Comparison of ENCODE assay signal across 8 cellular contexts in genomic region chr6:106973841-106974336, GRCh38. TPM values are rescaled to one million over a fixed set of nuclear protein-coding genes. Genes with fewer than 3 reads are reported as not detected.
DNase-seq lines count a peak whose midpoint lies in the region; ATAC-seq, FAIRE-seq and TF ChIP-seq lines count a peak whose summit lies in the region.

No MANE protein-coding gene starts in this region.

- H3K36me3 ChIP-seq in astrocyte (ENCODE audit: insufficient read depth, low read length) (no peaks in the 10 kb centered on the region), lung (ENCODE audit: control insufficient read depth in 2 of 2, insufficient read depth in 2 of 2, low read length in 2 of 2) (no peaks in the 10 kb centered on the region)

- H3K27ac Mint-ChIP-seq in astrocyte (ENCODE audit: unreplicated experiment): peak overlapping the region; percentile 53

- H3K27ac ChIP-seq in astrocyte (ENCODE audit: low read depth, low read length) (no peak overlapping the region), lung (ENCODE audit: low read depth in 1 of 2, low read length in 1 of 2) (no peak overlapping the region)

- no peaks in the 10 kb centered on the region for H3K9me3 Mint-ChIP-seq in astrocyte (ENCODE audit: unreplicated experiment)

- peaks cover 24% of the 10 kb centered on the region for H3K27me3 Mint-ChIP-seq in astrocyte (ENCODE audit: low read depth, unreplicated experiment)

- peak overlapping the region; percentile 69 for H2AFZ ChIP-seq in astrocyte (ENCODE audit: low read depth, low read length)

- H3K4me1 ChIP-seq in astrocyte (ENCODE audit: insufficient read depth, low read length) (no peaks in the 10 kb centered on the region), lung (ENCODE audit: control insufficient read depth in 2 of 2, insufficient read depth in 2 of 2, low read length in 2 of 2) (peaks cover 0 to 13% of the 10 kb centered on the region in 2 donors)

- H3K79me2 ChIP-seq in astrocyte (ENCODE audit: insufficient read depth, low read length): peaks cover 4% of the 10 kb centered on the region

- peaks cover 38% of the 10 kb centered on the region for H3K27me3 ChIP-seq in astrocyte (ENCODE audit: insufficient read depth, low read length)
- no peaks in the 10 kb centered on the region for H3K27me3 ChIP-seq in lung (ENCODE audit: control insufficient read depth, insufficient read depth)

- peaks cover 7% of the 10 kb centered on the region for H4K20me1 ChIP-seq in astrocyte (ENCODE audit: insufficient read depth, low read length)

- no peaks in the 10 kb centered on the region for H3K36me3 Mint-ChIP-seq in astrocyte (ENCODE audit: low read depth, unreplicated experiment)

- peak overlapping the region; percentile 72 for H3K9ac ChIP-seq in astrocyte (ENCODE audit: low read length)

- H3K4me2 ChIP-seq in astrocyte (ENCODE audit: low read length): peak overlapping the region; percentile 83

- H3K9me3 ChIP-seq in astrocyte (ENCODE audit: insufficient read depth, low read depth, low read length) (no peaks in the 10 kb centered on the region), lung (ENCODE audit: control insufficient read depth in 2 of 2, insufficient read depth in 1 of 2, low read length in 1 of 2) (no peaks in the 10 kb centered on the region)

- FAIRE-seq in astrocyte (lab: Jason Lieb, UNC): no peak

- peak; percentile 39 for DNase-seq in Daoy (ENCODE audit: low read depth)
- peak; percentile 58 for DNase-seq in NAMALWA (ENCODE audit: low spot score)
- no peak for DNase-seq in astrocyte (ENCODE audit: low read depth)
- DNase-seq in lung (ENCODE audit: low spot score): peak; percentile 32
- peak; percentile 46 for DNase-seq in ureter (ENCODE audit: low spot score)
- DNase-seq in globus pallidus (ENCODE audit: low spot score): no peak
- DNase-seq in NK-92 (lab: John Stamatoyannopoulos, UW; ENCODE audit: unreplicated experiment): no peak

- no peaks in the 10 kb centered on the region for H3K4me1 Mint-ChIP-seq in astrocyte (ENCODE audit: low read depth, unreplicated experiment)

- peak overlapping the region; percentile 52 for H3K4me3 ChIP-seq in astrocyte (ENCODE audit: insufficient read depth, low read depth, low read length)
- peak overlapping the region; percentile 28 for H3K4me3 ChIP-seq in lung

- WGBS in lung, 2 donors: 2 to 3% methylated on average over 31 of the region's 31 CpGs

- no peak for TF ChIP-seq CTCF in astrocyte (IDR thresholded peaks at IDR 0.05; ENCODE audit: insufficient read depth, low read depth, low read length)
- TF ChIP-seq CTCF in lung (IDR thresholded peaks at IDR 0.05; ENCODE audit: control extremely low read depth, extremely low read depth): no peak

- ATAC-seq in lung (ENCODE audit: insufficient read depth, low FRiP score) (no peak), HG03460 (IDR thresholded peaks at IDR 0.05; ENCODE audit: unreplicated experiment) (no peak)

- peak overlapping the region; percentile 87 for H3K4me3 Mint-ChIP-seq in astrocyte (ENCODE audit: unreplicated experiment)

RNA-seq across cellular contexts. Expression of gene CD24, which starts 0.6 kb away (rescaled TPM):
- 193 and 230 TPM in 2 replicates for total RNA-seq in Daoy (2014; rRNA removed; shearing (Covaris generic))
- total RNA-seq in astrocyte (51.1 and 95.1 TPM in 2 replicates), lung (100 to 1,000 TPM in 1 of 2 donors, 10 to 100 TPM in 1; 62.5 to 155 TPM), ureter (253 TPM)
- 10 to 100 TPM; 44.9 to 62.3 TPM for polyA plus RNA-seq in lung

RNA-seq across cellular contexts. Expression of gene MTRES1, which starts 54.1 kb away (rescaled TPM):
- 26.7 and 33.9 TPM in 2 replicates for total RNA-seq in Daoy (2014; rRNA removed; shearing (Covaris generic))
- 16.3 and 16.5 TPM in 2 replicates for total RNA-seq in astrocyte
- total RNA-seq in lung: 10 to 100 TPM; 11.5 to 13.0 TPM
- polyA plus RNA-seq in lung: 10 to 100 TPM; 11.6 to 27.9 TPM
- total RNA-seq in ureter: 23.9 TPM

Comparison
In these comparisons a context has a peak if more than half of its experiments do, and no peak if none do; other contexts are left out.
1. DNase-seq: peak in Daoy (single experiment), NAMALWA (single experiment), lung (single experiment) and ureter (single experiment); none in astrocyte (single experiment), globus pallidus (single experiment) and NK-92 (single experiment).